Comparison of ENCODE assay signal across 2 cellular contexts in genomic region chr2:237563816-237564215, GRCh38.
TF ChIP-seq lines count a peak whose summit lies in the region.

No MANE protein-coding gene starts in this region.

TF ChIP-seq in H1, 55 proteins besides CTCF, POLR2A, EP300 and RAD21:
- no peak for TF ChIP-seq RFX5 (IDR thresholded peaks at IDR 0.05; ENCODE audit: borderline replicate concordance, low read depth, low read length)
- TF ChIP-seq SIN3A (conservative IDR thresholded peaks at IDR 0.05 in 1 of 2, IDR thresholded peaks at IDR 0.05 in 1 of 2; ENCODE audit: low read depth in 1 of 2, low read length in 2 of 2): peak; percentile 53 to 67; a peak in 2 of 4 replicates
- TF ChIP-seq GABPA (IDR thresholded peaks at IDR 0.05; ENCODE audit: borderline replicate concordance, insufficient read depth, low read length): peak; percentile 72; the same call in 1 of the 2 replicates

TF ChIP-seq in HepG2, 621 proteins besides CTCF, POLR2A, EP300 and RAD21:
- no peak for TF ChIP-seq IKZF4 (CRISPR knock-in tag; IDR thresholded peaks at IDR 0.05; ENCODE audit: borderline replicate concordance, low read depth, not compliant biosample characterization)
- TF ChIP-seq PRDM15 (CRISPR knock-in tag; IDR thresholded peaks at IDR 0.05): no peak
- 0 out of 2 replicates have a peak, but pooled peaks have one; percentile 20 for TF ChIP-seq ZNF687 (CRISPR knock-in tag; IDR thresholded peaks at IDR 0.05)
- TF ChIP-seq ZNF281 (CRISPR knock-in tag; IDR thresholded peaks at IDR 0.05; ENCODE audit: borderline replicate concordance): 0 out of 2 replicates have a peak, but pooled peaks have one; percentile 16
- no peak for TF ChIP-seq BRD4 (CRISPR knock-in tag; IDR thresholded peaks at IDR 0.05)
- TF ChIP-seq ZNF563 (CRISPR knock-in tag; IDR thresholded peaks at IDR 0.05): 0 out of 2 replicates have a peak, but pooled peaks have one; percentile 37
- no peak for TF ChIP-seq MTA1 (CRISPR knock-in tag; IDR thresholded peaks at IDR 0.05; ENCODE audit: borderline replicate concordance)
- TF ChIP-seq MIER2 (CRISPR knock-in tag; IDR thresholded peaks at IDR 0.05): peak; percentile 95
- no peak for TF ChIP-seq ZNF513 (CRISPR knock-in tag; conservative IDR thresholded peaks at IDR 0.05)
- peak; percentile 20; the same call in 1 of the 2 replicates for TF ChIP-seq FOXK1 (CRISPR knock-in tag; IDR thresholded peaks at IDR 0.05; ENCODE audit: borderline replicate concordance, low read depth)
- 0 out of 2 replicates have a peak, but pooled peaks have one; percentile 49 for TF ChIP-seq EHMT2 (IDR thresholded peaks at IDR 0.05; ENCODE audit: borderline replicate concordance, low read depth, low read length)
- TF ChIP-seq ETV5 (CRISPR knock-in tag; IDR thresholded peaks at IDR 0.05; ENCODE audit: borderline replicate concordance): 0 out of 2 replicates have a peak, but pooled peaks have one; percentile 17
- TF ChIP-seq RFXANK (CRISPR knock-in tag; IDR thresholded peaks at IDR 0.05): no peak
- TF ChIP-seq REST (IDR thresholded peaks at IDR 0.05; ENCODE audit: borderline replicate concordance in 1 of 2, low read depth in 1 of 2, low read length in 2 of 2): peak; percentile 91 to 96
TF ChIP-seq in HepG2: peak in this region for 8.
